ENCODE assay signal across 1 cellular context in the genomic region with DNA sequence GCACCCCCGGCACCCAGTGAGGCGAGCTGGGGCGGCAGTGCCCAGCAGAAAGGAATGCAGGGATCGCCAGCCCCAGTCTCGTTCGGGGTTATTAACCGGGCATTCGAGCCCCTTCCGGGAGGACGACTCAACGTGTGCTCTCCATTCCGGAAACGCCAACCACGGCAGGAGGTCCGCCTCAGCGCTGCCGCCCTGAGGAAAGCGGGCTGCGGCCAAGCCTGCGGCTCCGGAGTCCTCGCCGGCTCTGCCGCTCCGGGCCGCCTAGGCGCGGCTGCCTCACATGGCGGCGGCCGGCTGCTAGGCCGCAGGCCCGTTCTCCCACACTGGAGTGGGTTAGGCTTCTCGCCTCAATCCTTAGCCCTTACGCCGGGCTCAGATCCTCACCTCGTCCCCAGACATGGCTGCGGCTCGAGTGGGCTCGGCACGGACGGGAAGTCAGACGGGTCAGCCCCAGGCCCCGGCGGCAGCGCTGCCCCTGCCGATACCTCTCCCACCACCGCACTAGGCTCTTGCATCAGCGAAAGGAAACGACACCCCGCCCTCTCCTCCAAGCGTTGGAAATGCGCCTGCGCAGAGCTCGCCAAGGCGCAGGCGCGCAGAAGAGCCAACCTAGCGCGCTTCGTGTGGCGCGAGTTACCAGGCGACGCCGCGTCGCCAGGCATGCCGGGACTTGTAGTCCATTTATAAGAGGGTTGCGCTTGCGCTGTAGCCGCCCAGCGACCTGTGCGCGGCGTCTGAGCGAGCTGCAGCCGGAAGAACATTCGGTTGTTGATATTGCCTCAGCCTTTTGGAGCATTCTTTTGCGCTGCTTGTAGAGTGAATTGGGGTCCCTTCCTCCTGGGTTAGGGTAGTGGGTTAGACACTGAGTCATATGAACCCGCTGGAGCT.
TF ChIP-seq lines count a peak whose summit lies in the region.

A gene with protein sequence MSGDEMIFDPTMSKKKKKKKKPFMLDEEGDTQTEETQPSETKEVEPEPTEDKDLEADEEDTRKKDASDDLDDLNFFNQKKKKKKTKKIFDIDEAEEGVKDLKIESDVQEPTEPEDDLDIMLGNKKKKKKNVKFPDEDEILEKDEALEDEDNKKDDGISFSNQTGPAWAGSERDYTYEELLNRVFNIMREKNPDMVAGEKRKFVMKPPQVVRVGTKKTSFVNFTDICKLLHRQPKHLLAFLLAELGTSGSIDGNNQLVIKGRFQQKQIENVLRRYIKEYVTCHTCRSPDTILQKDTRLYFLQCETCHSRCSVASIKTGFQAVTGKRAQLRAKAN (minus strand): TSS at position 532 of the 888 bp plus-strand sequence. CDS start 133 bp downstream, at position 399.

TF ChIP-seq in K562, 482 proteins besides CTCF, POLR2A, EP300 and RAD21 (continued from another document and continues in another):
- TF ChIP-seq, protein P1, sequence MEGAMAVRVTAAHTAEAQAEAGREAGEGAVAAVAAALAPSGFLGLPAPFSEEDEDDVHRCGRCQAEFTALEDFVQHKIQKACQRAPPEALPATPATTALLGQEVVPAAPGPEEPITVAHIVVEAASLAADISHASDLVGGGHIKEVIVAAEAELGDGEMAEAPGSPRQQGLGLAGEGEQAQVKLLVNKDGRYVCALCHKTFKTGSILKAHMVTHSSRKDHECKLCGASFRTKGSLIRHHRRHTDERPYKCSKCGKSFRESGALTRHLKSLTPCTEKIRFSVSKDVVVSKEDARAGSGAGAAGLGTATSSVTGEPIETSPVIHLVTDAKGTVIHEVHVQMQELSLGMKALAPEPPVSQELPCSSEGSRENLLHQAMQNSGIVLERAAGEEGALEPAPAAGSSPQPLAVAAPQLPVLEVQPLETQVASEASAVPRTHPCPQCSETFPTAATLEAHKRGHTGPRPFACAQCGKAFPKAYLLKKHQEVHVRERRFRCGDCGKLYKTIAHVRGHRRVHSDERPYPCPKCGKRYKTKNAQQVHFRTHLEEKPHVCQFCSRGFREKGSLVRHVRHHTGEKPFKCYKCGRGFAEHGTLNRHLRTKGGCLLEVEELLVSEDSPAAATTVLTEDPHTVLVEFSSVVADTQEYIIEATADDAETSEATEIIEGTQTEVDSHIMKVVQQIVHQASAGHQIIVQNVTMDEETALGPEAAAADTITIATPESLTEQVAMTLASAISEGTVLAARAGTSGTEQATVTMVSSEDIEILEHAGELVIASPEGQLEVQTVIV (CRISPR knock-in tag; IDR thresholded peaks at IDR 0.05; ENCODE audit: borderline replicate concordance): no peak
- TF ChIP-seq ZNF76 (CRISPR knock-in tag; IDR thresholded peaks at IDR 0.05; ENCODE audit: borderline replicate concordance) (peak; percentile 49; the same call in 1 of the 2 replicates), ZNF324 (CRISPR knock-in tag; IDR thresholded peaks at IDR 0.05) (no peak), MAFK (IDR thresholded peaks at IDR 0.05; ENCODE audit: low read length) (no peak), ZNF785 (CRISPR knock-in tag; IDR thresholded peaks at IDR 0.05) (no peak), TBL1XR1 (IDR thresholded peaks at IDR 0.05; ENCODE audit: low read length in 2 of 2) (peak in 1 of 2 experiments; percentile 69; a peak in 2 of 4 replicates), FOXM1 (IDR thresholded peaks at IDR 0.05; ENCODE audit: low read depth) (no peak), FOXM1 (CRISPR knock-in tag; IDR thresholded peaks at IDR 0.05; ENCODE audit: low read depth) (peak; percentile 84)
- TF ChIP-seq, protein P2, sequence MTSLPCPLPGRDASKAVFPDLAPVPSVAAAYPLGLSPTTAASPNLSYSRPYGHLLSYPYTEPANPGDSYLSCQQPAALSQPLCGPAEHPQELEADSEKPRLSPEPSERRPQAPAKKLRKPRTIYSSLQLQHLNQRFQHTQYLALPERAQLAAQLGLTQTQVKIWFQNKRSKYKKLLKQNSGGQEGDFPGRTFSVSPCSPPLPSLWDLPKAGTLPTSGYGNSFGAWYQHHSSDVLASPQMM (CRISPR knock-in tag; IDR thresholded peaks at IDR 0.05): no peak
- TF ChIP-seq, protein P3, sequence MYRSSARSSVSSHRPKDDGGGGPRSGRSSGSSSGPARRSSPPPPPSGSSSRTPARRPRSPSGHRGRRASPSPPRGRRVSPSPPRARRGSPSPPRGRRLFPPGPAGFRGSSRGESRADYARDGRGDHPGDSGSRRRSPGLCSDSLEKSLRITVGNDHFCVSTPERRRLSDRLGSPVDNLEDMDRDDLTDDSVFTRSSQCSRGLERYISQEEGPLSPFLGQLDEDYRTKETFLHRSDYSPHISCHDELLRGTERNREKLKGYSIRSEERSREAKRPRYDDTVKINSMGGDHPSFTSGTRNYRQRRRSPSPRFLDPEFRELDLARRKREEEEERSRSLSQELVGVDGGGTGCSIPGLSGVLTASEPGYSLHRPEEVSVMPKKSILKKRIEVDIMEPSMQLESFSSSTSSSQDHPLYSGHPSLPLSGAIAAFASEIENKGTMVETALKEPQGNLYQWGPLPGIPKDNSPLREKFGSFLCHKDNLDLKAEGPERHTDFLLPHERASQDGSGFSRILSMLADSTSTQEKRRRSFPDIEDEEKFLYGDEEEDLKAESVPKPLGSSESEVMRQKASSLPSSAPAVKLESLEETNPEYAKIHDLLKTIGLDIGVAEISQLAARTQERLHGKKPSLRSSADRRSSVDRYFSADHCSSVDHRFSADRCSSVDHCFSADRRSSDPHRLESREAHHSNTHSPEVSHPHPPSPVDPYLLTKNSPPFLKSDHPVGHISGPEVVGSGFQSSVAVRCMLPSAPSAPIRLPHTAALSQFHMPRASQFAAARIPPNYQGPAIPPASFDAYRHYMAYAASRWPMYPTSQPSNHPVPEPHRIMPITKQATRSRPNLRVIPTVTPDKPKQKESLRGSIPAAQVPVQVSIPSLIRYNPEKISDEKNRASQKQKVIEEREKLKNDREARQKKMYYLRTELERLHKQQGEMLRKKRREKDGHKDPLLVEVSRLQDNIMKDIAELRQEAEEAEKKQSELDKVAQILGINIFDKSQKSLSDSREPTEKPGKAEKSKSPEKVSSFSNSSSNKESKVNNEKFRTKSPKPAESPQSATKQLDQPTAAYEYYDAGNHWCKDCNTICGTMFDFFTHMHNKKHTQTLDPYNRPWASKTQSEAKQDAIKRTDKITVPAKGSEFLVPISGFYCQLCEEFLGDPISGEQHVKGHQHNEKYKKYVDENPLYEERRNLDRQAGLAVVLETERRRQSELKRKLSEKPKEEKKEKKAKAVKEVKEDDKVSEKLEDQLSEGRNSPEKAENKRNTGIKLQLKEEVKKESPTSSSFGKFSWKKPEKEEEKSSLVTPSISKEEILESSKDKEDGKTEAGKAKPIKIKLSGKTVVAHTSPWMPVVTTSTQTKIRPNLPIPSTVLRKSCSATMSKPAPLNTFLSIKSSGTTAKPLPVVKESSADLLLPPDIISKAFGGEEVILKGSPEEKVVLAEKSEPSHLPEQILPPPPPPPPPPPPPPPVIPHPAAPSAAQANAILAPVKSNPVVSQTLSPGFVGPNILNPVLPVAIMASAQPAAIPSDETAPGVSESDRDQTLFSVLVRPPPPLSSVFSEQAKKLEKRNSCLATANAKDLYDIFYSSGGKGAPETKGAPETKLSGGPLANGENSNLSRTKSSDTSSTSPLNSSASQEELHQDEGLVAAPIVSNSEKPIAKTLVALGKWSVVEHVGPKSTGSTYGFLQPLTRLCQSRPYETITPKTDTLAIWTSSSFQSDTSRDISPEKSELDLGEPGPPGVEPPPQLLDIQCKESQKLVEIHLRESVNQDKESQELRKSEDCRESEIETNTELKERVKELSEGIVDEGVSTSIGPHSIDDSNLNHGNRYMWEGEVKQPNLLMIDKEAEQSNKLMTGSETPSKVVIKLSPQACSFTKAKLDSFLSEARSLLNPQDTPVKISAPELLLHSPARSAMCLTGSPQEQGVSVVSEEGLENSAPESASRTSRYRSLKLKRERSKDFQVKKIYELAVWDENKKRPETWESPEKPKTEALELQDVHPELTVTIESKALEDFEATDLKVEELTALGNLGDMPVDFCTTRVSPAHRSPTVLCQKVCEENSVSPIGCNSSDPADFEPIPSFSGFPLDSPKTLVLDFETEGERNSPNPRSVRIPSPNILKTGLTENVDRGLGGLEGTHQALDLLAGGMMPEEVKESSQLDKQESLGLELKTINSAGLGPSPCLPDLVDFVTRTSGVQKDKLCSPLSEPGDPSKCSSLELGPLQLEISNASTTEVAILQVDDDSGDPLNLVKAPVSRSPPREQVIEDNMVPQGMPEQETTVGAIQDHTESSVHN (IDR thresholded peaks at IDR 0.05; ENCODE audit: borderline replicate concordance in 1 of 2, low read depth in 1 of 2): no peak
- TF ChIP-seq, protein P4, sequence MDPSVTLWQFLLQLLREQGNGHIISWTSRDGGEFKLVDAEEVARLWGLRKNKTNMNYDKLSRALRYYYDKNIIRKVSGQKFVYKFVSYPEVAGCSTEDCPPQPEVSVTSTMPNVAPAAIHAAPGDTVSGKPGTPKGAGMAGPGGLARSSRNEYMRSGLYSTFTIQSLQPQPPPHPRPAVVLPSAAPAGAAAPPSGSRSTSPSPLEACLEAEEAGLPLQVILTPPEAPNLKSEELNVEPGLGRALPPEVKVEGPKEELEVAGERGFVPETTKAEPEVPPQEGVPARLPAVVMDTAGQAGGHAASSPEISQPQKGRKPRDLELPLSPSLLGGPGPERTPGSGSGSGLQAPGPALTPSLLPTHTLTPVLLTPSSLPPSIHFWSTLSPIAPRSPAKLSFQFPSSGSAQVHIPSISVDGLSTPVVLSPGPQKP (CRISPR knock-in tag; IDR thresholded peaks at IDR 0.05): no peak
- TF ChIP-seq, protein P5, sequence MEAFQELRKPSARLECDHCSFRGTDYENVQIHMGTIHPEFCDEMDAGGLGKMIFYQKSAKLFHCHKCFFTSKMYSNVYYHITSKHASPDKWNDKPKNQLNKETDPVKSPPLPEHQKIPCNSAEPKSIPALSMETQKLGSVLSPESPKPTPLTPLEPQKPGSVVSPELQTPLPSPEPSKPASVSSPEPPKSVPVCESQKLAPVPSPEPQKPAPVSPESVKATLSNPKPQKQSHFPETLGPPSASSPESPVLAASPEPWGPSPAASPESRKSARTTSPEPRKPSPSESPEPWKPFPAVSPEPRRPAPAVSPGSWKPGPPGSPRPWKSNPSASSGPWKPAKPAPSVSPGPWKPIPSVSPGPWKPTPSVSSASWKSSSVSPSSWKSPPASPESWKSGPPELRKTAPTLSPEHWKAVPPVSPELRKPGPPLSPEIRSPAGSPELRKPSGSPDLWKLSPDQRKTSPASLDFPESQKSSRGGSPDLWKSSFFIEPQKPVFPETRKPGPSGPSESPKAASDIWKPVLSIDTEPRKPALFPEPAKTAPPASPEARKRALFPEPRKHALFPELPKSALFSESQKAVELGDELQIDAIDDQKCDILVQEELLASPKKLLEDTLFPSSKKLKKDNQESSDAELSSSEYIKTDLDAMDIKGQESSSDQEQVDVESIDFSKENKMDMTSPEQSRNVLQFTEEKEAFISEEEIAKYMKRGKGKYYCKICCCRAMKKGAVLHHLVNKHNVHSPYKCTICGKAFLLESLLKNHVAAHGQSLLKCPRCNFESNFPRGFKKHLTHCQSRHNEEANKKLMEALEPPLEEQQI (IDR thresholded peaks at IDR 0.05): no peak
- TF ChIP-seq, protein P6, sequence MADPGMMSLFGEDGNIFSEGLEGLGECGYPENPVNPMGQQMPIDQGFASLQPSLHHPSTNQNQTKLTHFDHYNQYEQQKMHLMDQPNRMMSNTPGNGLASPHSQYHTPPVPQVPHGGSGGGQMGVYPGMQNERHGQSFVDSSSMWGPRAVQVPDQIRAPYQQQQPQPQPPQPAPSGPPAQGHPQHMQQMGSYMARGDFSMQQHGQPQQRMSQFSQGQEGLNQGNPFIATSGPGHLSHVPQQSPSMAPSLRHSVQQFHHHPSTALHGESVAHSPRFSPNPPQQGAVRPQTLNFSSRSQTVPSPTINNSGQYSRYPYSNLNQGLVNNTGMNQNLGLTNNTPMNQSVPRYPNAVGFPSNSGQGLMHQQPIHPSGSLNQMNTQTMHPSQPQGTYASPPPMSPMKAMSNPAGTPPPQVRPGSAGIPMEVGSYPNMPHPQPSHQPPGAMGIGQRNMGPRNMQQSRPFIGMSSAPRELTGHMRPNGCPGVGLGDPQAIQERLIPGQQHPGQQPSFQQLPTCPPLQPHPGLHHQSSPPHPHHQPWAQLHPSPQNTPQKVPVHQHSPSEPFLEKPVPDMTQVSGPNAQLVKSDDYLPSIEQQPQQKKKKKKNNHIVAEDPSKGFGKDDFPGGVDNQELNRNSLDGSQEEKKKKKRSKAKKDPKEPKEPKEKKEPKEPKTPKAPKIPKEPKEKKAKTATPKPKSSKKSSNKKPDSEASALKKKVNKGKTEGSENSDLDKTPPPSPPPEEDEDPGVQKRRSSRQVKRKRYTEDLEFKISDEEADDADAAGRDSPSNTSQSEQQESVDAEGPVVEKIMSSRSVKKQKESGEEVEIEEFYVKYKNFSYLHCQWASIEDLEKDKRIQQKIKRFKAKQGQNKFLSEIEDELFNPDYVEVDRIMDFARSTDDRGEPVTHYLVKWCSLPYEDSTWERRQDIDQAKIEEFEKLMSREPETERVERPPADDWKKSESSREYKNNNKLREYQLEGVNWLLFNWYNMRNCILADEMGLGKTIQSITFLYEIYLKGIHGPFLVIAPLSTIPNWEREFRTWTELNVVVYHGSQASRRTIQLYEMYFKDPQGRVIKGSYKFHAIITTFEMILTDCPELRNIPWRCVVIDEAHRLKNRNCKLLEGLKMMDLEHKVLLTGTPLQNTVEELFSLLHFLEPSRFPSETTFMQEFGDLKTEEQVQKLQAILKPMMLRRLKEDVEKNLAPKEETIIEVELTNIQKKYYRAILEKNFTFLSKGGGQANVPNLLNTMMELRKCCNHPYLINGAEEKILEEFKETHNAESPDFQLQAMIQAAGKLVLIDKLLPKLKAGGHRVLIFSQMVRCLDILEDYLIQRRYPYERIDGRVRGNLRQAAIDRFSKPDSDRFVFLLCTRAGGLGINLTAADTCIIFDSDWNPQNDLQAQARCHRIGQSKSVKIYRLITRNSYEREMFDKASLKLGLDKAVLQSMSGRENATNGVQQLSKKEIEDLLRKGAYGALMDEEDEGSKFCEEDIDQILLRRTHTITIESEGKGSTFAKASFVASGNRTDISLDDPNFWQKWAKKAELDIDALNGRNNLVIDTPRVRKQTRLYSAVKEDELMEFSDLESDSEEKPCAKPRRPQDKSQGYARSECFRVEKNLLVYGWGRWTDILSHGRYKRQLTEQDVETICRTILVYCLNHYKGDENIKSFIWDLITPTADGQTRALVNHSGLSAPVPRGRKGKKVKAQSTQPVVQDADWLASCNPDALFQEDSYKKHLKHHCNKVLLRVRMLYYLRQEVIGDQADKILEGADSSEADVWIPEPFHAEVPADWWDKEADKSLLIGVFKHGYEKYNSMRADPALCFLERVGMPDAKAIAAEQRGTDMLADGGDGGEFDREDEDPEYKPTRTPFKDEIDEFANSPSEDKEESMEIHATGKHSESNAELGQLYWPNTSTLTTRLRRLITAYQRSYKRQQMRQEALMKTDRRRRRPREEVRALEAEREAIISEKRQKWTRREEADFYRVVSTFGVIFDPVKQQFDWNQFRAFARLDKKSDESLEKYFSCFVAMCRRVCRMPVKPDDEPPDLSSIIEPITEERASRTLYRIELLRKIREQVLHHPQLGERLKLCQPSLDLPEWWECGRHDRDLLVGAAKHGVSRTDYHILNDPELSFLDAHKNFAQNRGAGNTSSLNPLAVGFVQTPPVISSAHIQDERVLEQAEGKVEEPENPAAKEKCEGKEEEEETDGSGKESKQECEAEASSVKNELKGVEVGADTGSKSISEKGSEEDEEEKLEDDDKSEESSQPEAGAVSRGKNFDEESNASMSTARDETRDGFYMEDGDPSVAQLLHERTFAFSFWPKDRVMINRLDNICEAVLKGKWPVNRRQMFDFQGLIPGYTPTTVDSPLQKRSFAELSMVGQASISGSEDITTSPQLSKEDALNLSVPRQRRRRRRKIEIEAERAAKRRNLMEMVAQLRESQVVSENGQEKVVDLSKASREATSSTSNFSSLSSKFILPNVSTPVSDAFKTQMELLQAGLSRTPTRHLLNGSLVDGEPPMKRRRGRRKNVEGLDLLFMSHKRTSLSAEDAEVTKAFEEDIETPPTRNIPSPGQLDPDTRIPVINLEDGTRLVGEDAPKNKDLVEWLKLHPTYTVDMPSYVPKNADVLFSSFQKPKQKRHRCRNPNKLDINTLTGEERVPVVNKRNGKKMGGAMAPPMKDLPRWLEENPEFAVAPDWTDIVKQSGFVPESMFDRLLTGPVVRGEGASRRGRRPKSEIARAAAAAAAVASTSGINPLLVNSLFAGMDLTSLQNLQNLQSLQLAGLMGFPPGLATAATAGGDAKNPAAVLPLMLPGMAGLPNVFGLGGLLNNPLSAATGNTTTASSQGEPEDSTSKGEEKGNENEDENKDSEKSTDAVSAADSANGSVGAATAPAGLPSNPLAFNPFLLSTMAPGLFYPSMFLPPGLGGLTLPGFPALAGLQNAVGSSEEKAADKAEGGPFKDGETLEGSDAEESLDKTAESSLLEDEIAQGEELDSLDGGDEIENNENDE (IDR thresholded peaks at IDR 0.05; ENCODE audit: low read depth, low read length): no peak
